9 cellular contexts compared by ENCODE assay signal in genomic region chr2:218003994-218004419, GRCh38. TPM values are rescaled to one million over a fixed set of nuclear protein-coding genes. Genes with fewer than 3 reads are reported as not detected.
A peak's percentile ranks its signal among the peaks of the same experiment; 100 is the strongest.
DNase-seq lines count a peak whose midpoint lies in the region; ATAC-seq and TF ChIP-seq lines count a peak whose summit lies in the region.
"Had no signal": no experiment of that assay in that cellular context is flagged by ENCODE, and none has a peak within 500 bp of the region (broad histone marks: within the 10 kb centered on the region; RNA-seq: fewer than 3 reads in every experiment).

No MANE protein-coding gene starts in this region.

- no peaks in the 10 kb centered on the region for H3K27me3 Mint-ChIP-seq in osteocyte (ENCODE audit: unreplicated experiment)

- H3K27ac Mint-ChIP-seq in osteocyte (ENCODE audit: unreplicated experiment): peak overlapping the region; percentile 98

- H3K4me3 ChIP-seq in AG04450 (ENCODE audit: low read depth, low read length) (no peak overlapping the region), fibroblast of the aortic adventitia (ENCODE audit: low read depth, low read length) (no peak overlapping the region)
- H3K4me3 ChIP-seq: SJCRH30 had no signal

- CTCF ChIA-PET in AG04450 (lab: Charles Lee): interaction anchor here (0.5 to 1.5 kb wide), 3 partner anchors 10 to 402 kb away, joined by 5 to 9 read pairs (median 5); no protein-coding TSS in a partner anchor

- no peaks in the 10 kb centered on the region for H3K9me3 Mint-ChIP-seq in osteocyte (ENCODE audit: unreplicated experiment)

- no peak for TF ChIP-seq POLR2A in erythroblast (IDR thresholded peaks at IDR 0.05; ENCODE audit: low read length)

- peak overlapping the region; percentile 60 for H3K4me3 Mint-ChIP-seq in osteocyte (ENCODE audit: unreplicated experiment)

- DNase-seq in AG04450 (ENCODE audit: low read depth, low spot score) (peak; percentile 43), fibroblast of the aortic adventitia (ENCODE audit: low read depth) (peak; percentile 99), osteocyte (ENCODE audit: extremely low spot score, unreplicated experiment) (peak; percentile 87), erythroblast (lab: John Stamatoyannopoulos, UW) (no peak), NCI-H1694 treated with DMSO at 0.1 percent for 48 hours (lab: John Stamatoyannopoulos, UW) (no peak), DMS114 treated with DMSO at 0.1 percent for 48 hours (lab: John Stamatoyannopoulos, UW; ENCODE audit: unreplicated experiment) (no peak)
- DNase-seq: SJCRH30 had no signal

- ATAC-seq in SK-N-SH treated with all-trans-retinoic acid at 6 μM for 48 hours (peak; percentile 49), HG03432 (IDR thresholded peaks at IDR 0.05; ENCODE audit: unreplicated experiment) (no peak)

- no peaks in the 10 kb centered on the region for H3K36me3 Mint-ChIP-seq in osteocyte (ENCODE audit: unreplicated experiment)

- H3K27ac ChIP-seq in AG04450 (ENCODE audit: low read depth, low read length): peak overlapping the region; percentile 81
- H3K27ac ChIP-seq: SJCRH30 had no signal

- peaks cover 79% of the 10 kb centered on the region for H3K4me1 Mint-ChIP-seq in osteocyte (ENCODE audit: unreplicated experiment)

- POLR2A ChIA-PET in AG04450 (lab: Yijun Ruan, JAX): no interaction called here

- H3K27me3 ChIP-seq in AG04450 (ENCODE audit: control insufficient read depth, insufficient read depth, low read length): no peaks in the 10 kb centered on the region

- H3K9me3 ChIP-seq in AG04450 (ENCODE audit: control insufficient read depth, insufficient read depth, low read length): no peaks in the 10 kb centered on the region
- H3K9me3 ChIP-seq: SJCRH30 had no signal

- no peak for TF ChIP-seq CTCF in AG04450 (IDR thresholded peaks at IDR 0.05; ENCODE audit: low read depth, low read length)
- no peak for TF ChIP-seq CTCF in fibroblast of the aortic adventitia (IDR thresholded peaks at IDR 0.05; ENCODE audit: insufficient read depth, low read length)
- TF ChIP-seq CTCF in osteocyte (IDR thresholded peaks at IDR 0.05): no peak

TF ChIP-seq in SK-N-SH treated with all-trans-retinoic acid at 6 μM for 48 hours, 23 proteins besides CTCF, POLR2A, EP300 and RAD21:
- TF ChIP-seq OSR1 (CRISPR knock-in tag; IDR thresholded peaks at IDR 0.05) (no peak), ZFP3 (CRISPR knock-in tag; IDR thresholded peaks at IDR 0.05) (peak; percentile 65; the same call in 1 of the 2 replicates)

RNA-seq across cellular contexts. Expression of gene TNS1, which starts 1.2 kb away (rescaled TPM):
- polyA plus RNA-seq in AG04450 (2011; rRNA removed): 19.7 and 27.9 TPM in 2 replicates
- polyA minus RNA-seq in AG04450 (2011; rRNA and poly(A)+ RNA removed): 84.1 and 119 TPM in 2 replicates
- total RNA-seq in fibroblast of the aortic adventitia (ENCODE audit: low replicate concordance) (54.5 and 116 TPM in 2 replicates), osteocyte (80.8 and 82.5 TPM in 2 replicates)

Comparison
In these comparisons a context has a peak if more than half of its experiments do, and no peak if none do; other contexts are left out.
1. DNase-seq: peak in AG04450 (single experiment), fibroblast of the aortic adventitia (single experiment) and osteocyte (single experiment); none in erythroblast (0 of 2), NCI-H1694 treated with DMSO at 0.1 percent for 48 hours (single experiment) and DMS114 treated with DMSO at 0.1 percent for 48 hours (single experiment).